ENCODE assay signal across 19 cellular contexts in genomic region chr7:25714013-25714412, GRCh38.
DNase-seq lines count a peak whose midpoint lies in the region; ATAC-seq and TF ChIP-seq lines count a peak whose summit lies in the region.
"Had no signal": no experiment of that assay in that cellular context is flagged by ENCODE, and none has a peak within 500 bp of the region (broad histone marks: within the 10 kb centered on the region; RNA-seq: fewer than 3 reads in every experiment).

No MANE protein-coding gene starts in this region.

- H3K27me3 ChIP-seq in esophagus squamous epithelium (no peaks in the 10 kb centered on the region), trophoblast cell (ENCODE audit: insufficient read depth, low read length) (no peaks in the 10 kb centered on the region), stomach (no peaks in the 10 kb centered on the region)

- H3K27ac Mint-ChIP-seq in WTC11 = no peak overlapping the region
- H3K27ac Mint-ChIP-seq: CD4-positive, alpha-beta memory T cell had no signal

- TF ChIP-seq EP300 in stomach (IDR thresholded peaks at IDR 0.05) = no peak

- intact Hi-C loops in esophagus squamous epithelium (cut with DNase I) = no loop called here
- intact Hi-C loops in stomach (cut with DNase I; ENCODE audit: low total_unique reads) = no loop called here

- peak overlapping the region; percentile 21 for H2AK5ac ChIP-seq in trophoblast cell (ENCODE audit: low read length)

- CTCF ChIA-PET in WTC11 (lab: Charles Lee) = no interaction called here

- H3K36me3 ChIP-seq in esophagus squamous epithelium = no peaks in the 10 kb centered on the region
- no peaks in the 10 kb centered on the region for H3K36me3 ChIP-seq in trophoblast cell (ENCODE audit: control insufficient read depth in 1 of 2, insufficient read depth in 2 of 2, low read length in 2 of 2)
- no peaks in the 10 kb centered on the region for H3K36me3 ChIP-seq in stomach

- peak overlapping the region; percentile 55 for H4K8ac ChIP-seq in trophoblast cell (ENCODE audit: low read depth, low read length)

- peak overlapping the region; percentile 41 for H3K4ac ChIP-seq in trophoblast cell (ENCODE audit: low read depth, low read length)

- TF ChIP-seq POLR2A in esophagus squamous epithelium (IDR thresholded peaks at IDR 0.05) = no peak
- TF ChIP-seq POLR2A in stomach (IDR thresholded peaks at IDR 0.05) = no peak

- WGBS in esophagus squamous epithelium, 2 donors = 65 to 71% methylated on average over 5 of the region's 5 CpGs
- WGBS in trophoblast cell (ENCODE audit: extremely low coverage, insufficient coverage, insufficient read length) = no CpG with 5 or more reads among the region's 5 CpGs
- 58 to 66% (median 60%) methylated on average over 5 of the region's 5 CpGs for WGBS in stomach, 5 donors

- no peaks in the 10 kb centered on the region for H3K27me3 Mint-ChIP-seq in WTC11 (ENCODE audit: low read depth)

- no peak overlapping the region for H3K4me2 ChIP-seq in trophoblast cell (ENCODE audit: low read length)
- H3K4me2 ChIP-seq: A549, PC-9 had no signal

- H3K14ac ChIP-seq in trophoblast cell (ENCODE audit: low read length) = peak overlapping the region; percentile 5

- peak overlapping the region in 3 of 4 donors; percentile 1 to 45 (median 23) for H3K27ac ChIP-seq in esophagus squamous epithelium
- H3K27ac ChIP-seq in trophoblast cell (ENCODE audit: low read depth, low read length) = no peak overlapping the region
- H3K27ac ChIP-seq in stomach = peak overlapping the region in 1 of 5 donors; percentile 14
- H3K27ac ChIP-seq: A549, PC-9, RWPE1 had no signal

- H3K4me3 Mint-ChIP-seq in WTC11 = no peak overlapping the region
- H3K4me3 Mint-ChIP-seq: CD4-positive, alpha-beta memory T cell had no signal

- no peaks in the 10 kb centered on the region for H3K36me3 Mint-ChIP-seq in WTC11
- H3K36me3 Mint-ChIP-seq: CD4-positive, alpha-beta memory T cell had no signal

- H3K4me1 ChIP-seq in esophagus squamous epithelium (peaks cover 0 to 11% (median 0%) of the 10 kb centered on the region in 3 donors), trophoblast cell (ENCODE audit: control insufficient read depth in 1 of 2, insufficient read depth in 2 of 2, low read length in 2 of 2) (peaks cover 8 to 15% of the 10 kb centered on the region in 2 experiments), stomach (peaks cover 0 to 18% (median 7%) of the 10 kb centered on the region in 4 donors)
- H3K4me1 ChIP-seq: A549 had no signal

- peak overlapping the region; percentile 90 for H2BK12ac ChIP-seq in trophoblast cell (ENCODE audit: low read length)

- TF ChIP-seq CTCF in esophagus squamous epithelium (IDR thresholded peaks at IDR 0.05) = no peak
- no peak for TF ChIP-seq CTCF in WTC11 (IDR thresholded peaks at IDR 0.05)
- no peak for TF ChIP-seq CTCF in stomach (IDR thresholded peaks at IDR 0.05)

- peak overlapping the region; percentile 83 for H2BK120ac ChIP-seq in trophoblast cell (ENCODE audit: insufficient read depth, low read length, poor library complexity)

- peaks cover 2% of the 10 kb centered on the region for H3K79me2 ChIP-seq in trophoblast cell (ENCODE audit: control insufficient read depth, insufficient read depth, low read length, poor library complexity)

- H3K18ac ChIP-seq in trophoblast cell (ENCODE audit: low read length) = peak overlapping the region; percentile 59

- ATAC-seq in WTC11 = no peak
- no peak for ATAC-seq in GM21360 (IDR thresholded peaks at IDR 0.05; ENCODE audit: unreplicated experiment)
- ATAC-seq: A549, HCT116, K562 had no signal

- peak; percentile 29 for DNase-seq in D341Med (ENCODE audit: low spot score)
- DNase-seq in NCI-H2227 treated with DMSO at 0.1 percent for 48 hours (lab: John Stamatoyannopoulos, UW) = peak; percentile 57
- no peak for DNase-seq in esophagus squamous epithelium (lab: John Stamatoyannopoulos, UW)
- DNase-seq in trophoblast cell = no peak
- DNase-seq in WTC11 (ENCODE audit: low spot score) = no peak
- no peak for DNase-seq in stomach
- DNase-seq in HK-2 (ENCODE audit: unreplicated experiment) = no peak
- DNase-seq: CD4-positive, alpha-beta memory T cell; DMS53; EL; GOT3; NCI-H1092 treated with DMSO at 0.1 percent for 48 hours; NCI-H2081 treated with DMSO at 0.1 percent for 48 hours; PC-9 had no signal

- H3K4me3 ChIP-seq in esophagus squamous epithelium (no peak overlapping the region), trophoblast cell (ENCODE audit: low read depth, low read length) (no peak overlapping the region), stomach (no peak overlapping the region)
- H3K4me3 ChIP-seq: A549, K562, PC-9 had no signal

- peaks cover 21% of the 10 kb centered on the region for H3K4me1 Mint-ChIP-seq in WTC11
- H3K4me1 Mint-ChIP-seq: CD4-positive, alpha-beta memory T cell had no signal

- peak overlapping the region; percentile 84 for H4K91ac ChIP-seq in trophoblast cell (ENCODE audit: low read depth, low read length)

- no peak overlapping the region for H2AFZ ChIP-seq in trophoblast cell (ENCODE audit: insufficient read depth, low read length, poor library complexity)
- H2AFZ ChIP-seq: PC-9 had no signal

- no peak overlapping the region for H3K9ac ChIP-seq in trophoblast cell (ENCODE audit: low read length)

- no peak overlapping the region for H3K23ac ChIP-seq in trophoblast cell (ENCODE audit: low read length)

- H4K12ac ChIP-seq in trophoblast cell (ENCODE audit: low read depth, low read length) = no peak overlapping the region

- POLR2A ChIA-PET in WTC11 (lab: Charles Lee) = no interaction called here

- peaks cover 23% of the 10 kb centered on the region for H3K79me1 ChIP-seq in trophoblast cell (ENCODE audit: low read length)

- no peaks in the 10 kb centered on the region for H3K9me3 Mint-ChIP-seq in WTC11
- H3K9me3 Mint-ChIP-seq: CD4-positive, alpha-beta memory T cell had no signal

- H3K9me3 ChIP-seq in esophagus squamous epithelium (no peaks in the 10 kb centered on the region), trophoblast cell (ENCODE audit: insufficient read depth, low read depth, low read length) (no peaks in the 10 kb centered on the region), stomach (no peaks in the 10 kb centered on the region)
- H3K9me3 ChIP-seq: A549 had no signal

- H2BK5ac ChIP-seq in trophoblast cell (ENCODE audit: low read depth, low read length, poor library complexity) = no peak overlapping the region

TF ChIP-seq in WTC11, 78 proteins besides CTCF, POLR2A, EP300 and RAD21 (continues in another document):
- TF ChIP-seq ZNF121 (CRISPR knock-in tag; IDR thresholded peaks at IDR 0.05) (no peak), ARID4B (CRISPR knock-in tag; IDR thresholded peaks at IDR 0.05; ENCODE audit: borderline replicate concordance) (no peak), ZNF281 (CRISPR knock-in tag; IDR thresholded peaks at IDR 0.05) (no peak), FOXJ3 (CRISPR knock-in tag; IDR thresholded peaks at IDR 0.05; ENCODE audit: borderline replicate concordance) (no peak), CBFB (CRISPR knock-in tag; IDR thresholded peaks at IDR 0.05; ENCODE audit: low read depth) (no peak), TCF7 (CRISPR knock-in tag; IDR thresholded peaks at IDR 0.05; ENCODE audit: low read depth) (no peak), GRHL2 (CRISPR knock-in tag; IDR thresholded peaks at IDR 0.05; ENCODE audit: insufficient replicate concordance, severe bottlenecking) (no peak)

Comparison
In these comparisons a context has a peak if more than half of its experiments do, and no peak if none do; other contexts are left out.
1. DNase-seq: peak in D341Med (single experiment) and NCI-H2227 treated with DMSO at 0.1 percent for 48 hours (single experiment); none in esophagus squamous epithelium (single experiment), trophoblast cell (0 of 2), WTC11 (single experiment), stomach (single experiment) and HK-2 (single experiment).